ENCODE assay signal across 8 cellular contexts in genomic region chr14:55354500-55354899, GRCh38. TPM values are rescaled to one million over a fixed set of nuclear protein-coding genes. Genes with fewer than 3 reads are reported as not detected.
DNase-seq lines count a peak whose midpoint lies in the region; ATAC-seq lines count a peak whose summit lies in the region.

No MANE protein-coding gene starts in this region.

- ATAC-seq in HG02759 (IDR thresholded peaks at IDR 0.05; ENCODE audit: unreplicated experiment), result peak; percentile 81
- ATAC-seq in stimulated activated naive B cell treated with anti-CD40 and anti-IgM and Interleukin-4, amounts not matched to agents 10 μg/mL and 1 μg/mL and 100 μg/mL, for 72 hours (replicated peaks), result peak; percentile 86 to 93
- ATAC-seq in GM21529 (IDR thresholded peaks at IDR 0.05; ENCODE audit: unreplicated experiment), result no peak

- peaks cover 3 to 14% of the 10 kb centered on the region in 2 donors for H3K4me1 Mint-ChIP-seq in stimulated activated naive B cell treated with anti-CD40 and anti-IgM and Interleukin-4, amounts not matched to agents 10 μg/mL and 1 μg/mL and 100 μg/mL, for 72 hours

- peak overlapping the region; percentile 47 for H3K27ac Mint-ChIP-seq in stimulated activated naive B cell treated with anti-CD40 and anti-IgM and Interleukin-4, amounts not matched to agents 10 μg/mL and 1 μg/mL and 100 μg/mL, for 72 hours

- no peaks in the 10 kb centered on the region for H3K27me3 Mint-ChIP-seq in stimulated activated naive B cell treated with anti-CD40 and anti-IgM and Interleukin-4, amounts not matched to agents 10 μg/mL and 1 μg/mL and 100 μg/mL, for 72 hours

- peaks cover 8 to 14% of the 10 kb centered on the region in 2 donors for H3K36me3 Mint-ChIP-seq in stimulated activated naive B cell treated with anti-CD40 and anti-IgM and Interleukin-4, amounts not matched to agents 10 μg/mL and 1 μg/mL and 100 μg/mL, for 72 hours

- no peak overlapping the region for H3K4me3 Mint-ChIP-seq in stimulated activated naive B cell treated with anti-CD40 and anti-IgM and Interleukin-4, amounts not matched to agents 10 μg/mL and 1 μg/mL and 100 μg/mL, for 72 hours

- peak; percentile 57 for DNase-seq in ELR (ENCODE audit: low read depth)
- peak; percentile 85 for DNase-seq in NCI-H2171 treated with DMSO at 0.1 percent for 48 hours (lab: John Stamatoyannopoulos, UW)
- peak; percentile 65 for DNase-seq in activated CD4-positive, alpha-beta T cell treated with anti-CD3 and anti-CD28 coated beads for 48 hours
- peak; percentile 58 for DNase-seq in ecto neural progenitor cell (ENCODE audit: low spot score)
- DNase-seq in lung microvascular endothelial cell (ENCODE audit: low read depth in 2 of 2), result peak; percentile 65 to 78
- peak; percentile 18 for DNase-seq in stimulated activated naive B cell treated with anti-CD40 and anti-IgM and Interleukin-4, amounts not matched to agents 10 μg/mL and 1 μg/mL and 100 μg/mL, for 72 hours

- no peaks in the 10 kb centered on the region for H3K9me3 Mint-ChIP-seq in stimulated activated naive B cell treated with anti-CD40 and anti-IgM and Interleukin-4, amounts not matched to agents 10 μg/mL and 1 μg/mL and 100 μg/mL, for 72 hours

RNA-seq across cellular contexts. Expression of gene ATG14, which starts 57.1 kb away (rescaled TPM):
- 10.5 and 13.1 TPM in 2 replicates for total RNA-seq in lung microvascular endothelial cell

Comparison
In these comparisons a context has a peak if more than half of its experiments do, and no peak if none do; other contexts are left out.
1. DNase-seq: peak in every context shown above with its lines; median percentile 85 in NCI-H2171 treated with DMSO at 0.1 percent for 48 hours; 72 in lung microvascular endothelial cell; 65 in activated CD4-positive, alpha-beta T cell treated with anti-CD3 and anti-CD28 coated beads for 48 hours; 58 in ecto neural progenitor cell; 57 in ELR; 18 in stimulated activated naive B cell treated with anti-CD40 and anti-IgM and Interleukin-4, amounts not matched to agents 10 μg/mL and 1 μg/mL and 100 μg/mL, for 72 hours.